ENCODE assay signal across 8 cellular contexts in the genomic region with DNA sequence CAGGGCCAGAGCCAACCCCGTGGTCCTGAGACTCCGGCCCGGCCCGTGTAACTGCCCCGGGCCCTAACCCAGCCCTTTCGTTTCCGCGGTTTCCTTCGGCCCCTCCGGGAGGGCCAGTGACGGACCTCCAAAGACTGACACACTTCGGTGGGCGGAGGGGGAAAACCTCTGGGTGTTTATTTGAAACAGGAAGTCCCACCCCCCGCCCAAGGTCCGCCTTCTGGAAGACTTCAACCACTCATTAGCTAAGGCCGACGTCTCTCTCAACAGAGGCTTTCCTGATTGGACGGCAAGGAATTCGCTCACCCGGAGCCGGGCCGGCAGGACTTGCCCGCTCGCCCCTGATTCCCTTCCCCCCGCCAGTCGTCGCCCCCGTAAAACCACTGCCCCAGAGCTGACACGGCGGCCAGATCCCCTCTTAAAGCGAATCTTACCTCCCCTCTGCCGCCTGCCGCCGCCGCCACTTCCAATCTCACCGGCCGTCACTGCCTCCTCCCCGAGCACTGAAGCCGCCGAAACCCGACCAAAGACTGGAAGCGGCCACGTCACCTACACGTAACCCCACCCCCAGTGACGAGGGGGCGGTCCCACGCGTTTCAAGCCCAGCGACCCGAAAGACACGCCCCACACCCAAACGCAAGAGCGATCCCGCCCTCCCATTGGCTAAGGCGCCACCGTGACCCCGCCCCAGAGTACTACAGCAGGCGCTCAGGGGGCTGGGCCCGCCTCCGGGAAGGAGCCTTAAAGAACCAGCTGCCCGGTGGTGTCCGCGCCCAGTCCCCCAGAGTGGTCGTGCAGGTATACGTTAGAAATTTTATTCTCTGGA. TPM values are rescaled to one million over a fixed set of nuclear protein-coding genes. Genes with fewer than 3 reads are reported as not detected.
A peak's percentile ranks its signal among the peaks of the same experiment; 100 is the strongest.
DNase-seq lines count a peak whose midpoint lies in the region; ATAC-seq, FAIRE-seq and TF ChIP-seq lines count a peak whose summit lies in the region.

A gene with protein sequence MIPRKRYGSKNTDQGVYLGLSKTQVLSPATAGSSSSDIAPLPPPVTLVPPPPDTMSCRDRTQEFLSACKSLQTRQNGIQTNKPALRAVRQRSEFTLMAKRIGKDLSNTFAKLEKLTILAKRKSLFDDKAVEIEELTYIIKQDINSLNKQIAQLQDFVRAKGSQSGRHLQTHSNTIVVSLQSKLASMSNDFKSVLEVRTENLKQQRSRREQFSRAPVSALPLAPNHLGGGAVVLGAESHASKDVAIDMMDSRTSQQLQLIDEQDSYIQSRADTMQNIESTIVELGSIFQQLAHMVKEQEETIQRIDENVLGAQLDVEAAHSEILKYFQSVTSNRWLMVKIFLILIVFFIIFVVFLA (minus strand): TSS at position 532 of the 826 bp plus-strand sequence. CDS start 808 bp downstream, outside the sequence.

- no peaks in the 10 kb centered on the region for H3F3A ChIP-seq in Loucy (ENCODE audit: low read depth)

- peaks cover 8% of the 10 kb centered on the region for H4K20me1 ChIP-seq in Loucy (ENCODE audit: insufficient read depth, low read length, poor library complexity, severe bottlenecking)

- H3K27me3 Mint-ChIP-seq in natural killer cell (ENCODE audit: low read depth in 2 of 2): no peaks in the 10 kb centered on the region

- no peaks in the 10 kb centered on the region for H3K36me3 Mint-ChIP-seq in natural killer cell

- peaks cover 27 to 42% of the 10 kb centered on the region in 2 donors for H3K4me1 Mint-ChIP-seq in natural killer cell

- peak within 1 kb of the TSS; percentile 80 for H3K9ac ChIP-seq in Loucy (ENCODE audit: low read depth, low read length, poor library complexity, severe bottlenecking)

- peak within 1 kb of the TSS; percentile 80 for H2AFZ ChIP-seq in Loucy (ENCODE audit: low read length)

- no peak for FAIRE-seq in H54 (lab: Jason Lieb, UNC)

- peak within 1 kb of the TSS; percentile 97 for H3K4me3 Mint-ChIP-seq in natural killer cell

- peaks cover 14% of the 10 kb centered on the region for H3K4me1 ChIP-seq in Loucy (ENCODE audit: insufficient read depth, low read length, poor library complexity, severe bottlenecking)

- intact Hi-C loops in natural killer cell (cut with micrococcal nuclease): loop anchor here (1.0 to 2.0 kb wide), 3 partner anchors 8 to 105 kb away; partner anchors contain the start of genes HNRNPUL2, NXF1 and WDR74

- H3K4me3 ChIP-seq in Loucy (ENCODE audit: low read length, poor library complexity, severe bottlenecking) (peak within 1 kb of the TSS; percentile 93), fibroblast of mammary gland (ENCODE audit: control insufficient read depth, low read depth, low read length) (peak within 1 kb of the TSS; percentile 67)

- H3K27me3 ChIP-seq in Loucy (ENCODE audit: insufficient read depth, low read length, poor library complexity, severe bottlenecking): no peaks in the 10 kb centered on the region

- no peaks in the 10 kb centered on the region for H3K9me2 ChIP-seq in Loucy (replicated peaks; ENCODE audit: low read depth, low read length)

- peak within 1 kb of the TSS; percentile 80 for H3K4me2 ChIP-seq in Loucy (ENCODE audit: low read depth, low read length, poor library complexity, severe bottlenecking)

- H3K9me3 Mint-ChIP-seq in natural killer cell: no peaks in the 10 kb centered on the region

- peaks cover 50% of the 10 kb centered on the region for H3K79me2 ChIP-seq in Loucy (ENCODE audit: insufficient read depth, low read length)

- H3K27ac Mint-ChIP-seq in natural killer cell: peak within 1 kb of the TSS; percentile 99 to 100

- peak; percentile 90 to 98 (median 93) for ATAC-seq in natural killer cell

- no peaks in the 10 kb centered on the region for H3K9me3 ChIP-seq in Loucy (ENCODE audit: insufficient read depth, low read depth, low read length)

- TF ChIP-seq POLR2A in H54 (IDR thresholded peaks at IDR 0.05; ENCODE audit: low read depth, low read length) (peak; percentile 68), Raji (IDR thresholded peaks at IDR 0.05; ENCODE audit: insufficient read depth, low read depth, low read length) (peak; percentile 52)

- peaks cover 17% of the 10 kb centered on the region; the same call in 1 of the 2 replicates for H3K36me3 ChIP-seq in Loucy (ENCODE audit: insufficient read depth, low read length)

- DNase-seq in EL (peak; percentile 99), H54 (ENCODE audit: insufficient read length, low spot score) (peak; percentile 84), fibroblast of mammary gland (ENCODE audit: low read depth) (peak; percentile 98), natural killer cell (peak; percentile 100)
- peak; percentile 99 for DNase-seq in activated T-helper 9 cell treated with anti-CD3 and anti-CD28 coated beads, Interleukin-2, amount 50 U/mL, for 16 hours (ENCODE audit: low read depth)
- DNase-seq in stimulated activated naive CD4-positive, alpha-beta T cell treated with Interleukin-2 at 50 U/mL for 16 hours (lab: John Stamatoyannopoulos, UW): peak; percentile 98

- TF ChIP-seq CTCF in Loucy (conservative IDR thresholded peaks at IDR 0.05; ENCODE audit: low read length) (no peak), fibroblast of mammary gland (conservative IDR thresholded peaks at IDR 0.05; ENCODE audit: control insufficient read depth, insufficient read depth, low read depth, low read length) (no peak), natural killer cell (IDR thresholded peaks at IDR 0.05) (no peak)

RNA-seq across cellular contexts. Expression of the gene that starts here (rescaled TPM):
- 100 to 1,000 TPM; 138 to 171 (median 166) TPM for total RNA-seq in natural killer cell

Comparison
In these comparisons a context has a peak if more than half of its experiments do, and no peak if none do; other contexts are left out.
1. Peak in every context shown above with its lines: DNase-seq, ATAC-seq and H3K4me3 ChIP-seq.